In genomic region chr6:135054575-135055498, GRCh38 we compare ENCODE assay signal across 8 cellular contexts. TPM values are rescaled to one million over a fixed set of nuclear protein-coding genes. Genes with fewer than 3 reads are reported as not detected.
DNase-seq lines count a peak whose midpoint lies in the region; ATAC-seq and TF ChIP-seq lines count a peak whose summit lies in the region.

Gene HBS1L (minus strand): TSS chr6:135054822. CDS start chr6:135054691, 131 bp downstream.

- H3K4me3 ChIP-seq in CD8-positive, alpha-beta memory T cell (ENCODE audit: low read length), result peak within 1 kb of the TSS; percentile 93
- H3K4me3 ChIP-seq in lower lobe of right lung, result peak within 1 kb of the TSS; percentile 86

- no peaks in the 10 kb centered on the region for H3K9me3 ChIP-seq in CD8-positive, alpha-beta memory T cell (ENCODE audit: low read length)
- no peaks in the 10 kb centered on the region for H3K9me3 ChIP-seq in lower lobe of right lung

- CTCF ChIA-PET in CD8-positive, alpha-beta memory T cell (lab: Charles Lee), result interaction anchor here (0.7 to 2.1 kb wide), 13 partner anchors 9 to 385 kb away, joined by 3 to 10 read pairs (median 3); no protein-coding TSS in a partner anchor

- H3K27me3 Mint-ChIP-seq in CD8-positive, alpha-beta memory T cell, result peaks cover 1 to 8% of the 10 kb centered on the region in 2 donors

- H3K9me3 Mint-ChIP-seq in CD8-positive, alpha-beta memory T cell, result no peaks in the 10 kb centered on the region

- peaks cover 0 to 20% (median 4%) of the 10 kb centered on the region in 3 donors for H3K36me3 Mint-ChIP-seq in CD8-positive, alpha-beta memory T cell

- TF ChIP-seq CTCF in lower lobe of right lung (IDR thresholded peaks at IDR 0.05), result no peak

- H3K27me3 ChIP-seq in CD8-positive, alpha-beta memory T cell (ENCODE audit: insufficient read depth, low read length, poor library complexity, severe bottlenecking), result no peaks in the 10 kb centered on the region
- H3K27me3 ChIP-seq in lower lobe of right lung (ENCODE audit: low read depth), result no peaks in the 10 kb centered on the region

- peak within 1 kb of the TSS; percentile 91 for H3K27ac ChIP-seq in CD8-positive, alpha-beta memory T cell (ENCODE audit: low read depth, low read length)
- peak within 1 kb of the TSS; percentile 90 for H3K27ac ChIP-seq in lower lobe of right lung

- intact Hi-C loops in lower lobe of right lung (cut with DNase I), result no loop called here

- POLR2A ChIA-PET in CD8-positive, alpha-beta memory T cell (lab: Charles Lee), result interaction anchor here (0.8 to 1.8 kb wide), 9 partner anchors 10 to 1235 kb away, joined by 3 to 7 read pairs (median 4); partner anchors contain the start of genes BCLAF1 and MYB

- peak; percentile 97 for ATAC-seq in GM19468 (IDR thresholded peaks at IDR 0.05; ENCODE audit: extremely low read depth, unreplicated experiment)
- peak; percentile 100 for ATAC-seq in lower lobe of right lung

- peaks cover 3% of the 10 kb centered on the region for H3K36me3 ChIP-seq in CD8-positive, alpha-beta memory T cell (ENCODE audit: insufficient read depth, low read length)
- peaks cover 3% of the 10 kb centered on the region for H3K36me3 ChIP-seq in lower lobe of right lung

- DNase-seq in CD8-positive, alpha-beta memory T cell, result peak; percentile 90 to 98 (median 96)
- DNase-seq in HS-5 (ENCODE audit: low read depth), result peak; percentile 87
- peak; percentile 98 for DNase-seq in NK-92 treated with Interleukin-12 subunit alpha and Interleukin-12 subunit beta, amount 100 ng/mL, for 24 hours (lab: John Stamatoyannopoulos, UW)
- peak; percentile 98 for DNase-seq in activated CD8-positive, alpha-beta memory T cell treated with anti-CD3 and anti-CD28 coated beads for 24 hours
- peak; percentile 91 for DNase-seq in effector CD4-positive, alpha-beta T cell
- DNase-seq in lower lobe of right lung, result peak; percentile 98
- DNase-seq in stimulated activated CD4-positive, alpha-beta T cell treated with anti-CD3 and anti-CD28 coated beads, TNF-alpha, amount 100 ng/mL, for 24 hours (ENCODE audit: low read depth in 3 of 3), result peak; percentile 93 to 96 (median 94)

- H3K4me1 Mint-ChIP-seq in CD8-positive, alpha-beta memory T cell, result peaks cover 38 to 48% (median 48%) of the 10 kb centered on the region in 3 donors

- H3K27ac Mint-ChIP-seq in CD8-positive, alpha-beta memory T cell, result peak within 1 kb of the TSS; percentile 98 to 99 (median 99)

- H3K4me3 Mint-ChIP-seq in CD8-positive, alpha-beta memory T cell, result peak within 1 kb of the TSS; percentile 97 to 100 (median 99)

- peaks cover 44% of the 10 kb centered on the region for H3K4me1 ChIP-seq in CD8-positive, alpha-beta memory T cell (ENCODE audit: insufficient read depth, low read length)
- H3K4me1 ChIP-seq in lower lobe of right lung, result peaks cover 23% of the 10 kb centered on the region

RNA-seq across cellular contexts. Expression of gene HBS1L, which starts in this region (rescaled TPM):
- total RNA-seq in CD8-positive, alpha-beta memory T cell, result 100 to 1,000 TPM; 145 to 147 TPM
- polyA plus RNA-seq in CD8-positive, alpha-beta memory T cell, result 45.6 TPM
- total RNA-seq in lower lobe of right lung, result 51.3 TPM

Comparison
In these comparisons a context has a peak if more than half of its experiments do, and no peak if none do; other contexts are left out.
1. Peak in every context shown above with its lines: DNase-seq, ATAC-seq, H3K4me3 ChIP-seq and H3K27ac ChIP-seq.